Comparison of ENCODE assay signal across 15 cellular contexts in genomic region chr9:14223081-14223480, GRCh38.
DNase-seq lines count a peak whose midpoint lies in the region; ATAC-seq and TF ChIP-seq lines count a peak whose summit lies in the region.
"Had no signal": no experiment of that assay in that cellular context is flagged by ENCODE, and none has a peak within 500 bp of the region (broad histone marks: within the 10 kb centered on the region; RNA-seq: fewer than 3 reads in every experiment).

No MANE protein-coding gene starts in this region.

- TF ChIP-seq CTCF in heart right ventricle (IDR thresholded peaks at IDR 0.05) (no peak), RWPE2 (IDR thresholded peaks at IDR 0.05; ENCODE audit: poor library complexity, severe bottlenecking) (no peak)

- peak in 7 of 8 donors; percentile 12 to 57 (median 28) for ATAC-seq in heart right ventricle
- no peak for ATAC-seq in left cardiac atrium
- ATAC-seq in RWPE2 (ENCODE audit: low read depth) = no peak
- ATAC-seq in right cardiac atrium = no peak
- no peak for ATAC-seq in HG03520 (IDR thresholded peaks at IDR 0.05; ENCODE audit: unreplicated experiment)
- ATAC-seq: GM23338 had no signal

- peaks cover 11 to 71% (median 63%) of the 10 kb centered on the region in 9 donors for H3K4me1 ChIP-seq in heart right ventricle
- peaks cover 37% of the 10 kb centered on the region for H3K4me1 ChIP-seq in RWPE2 (ENCODE audit: insufficient read depth, poor library complexity, severe bottlenecking)
- H3K4me1 ChIP-seq in right cardiac atrium (ENCODE audit: control insufficient read depth, insufficient read depth, low read length) = peaks cover 16% of the 10 kb centered on the region

- CTCF ChIA-PET in activated CD4-positive, alpha-beta memory T cell treated with anti-CD3 and anti-CD28 coated beads, Interleukin-2, amount 10 ng/mL, durations not matched to agents 7 days and 5 days (lab: Charles Lee) = no interaction called here

- H3K4me3 Mint-ChIP-seq in activated CD4-positive, alpha-beta memory T cell treated with anti-CD3 and anti-CD28 coated beads, Interleukin-2, amount 10 ng/mL, durations not matched to agents 7 days and 5 days = no peak overlapping the region
- H3K4me3 Mint-ChIP-seq: CD4-positive, alpha-beta memory T cell; GM23338 had no signal

- no peaks in the 10 kb centered on the region for H3K36me3 Mint-ChIP-seq in activated CD4-positive, alpha-beta memory T cell treated with anti-CD3 and anti-CD28 coated beads, Interleukin-2, amount 10 ng/mL, durations not matched to agents 7 days and 5 days (ENCODE audit: low read depth)
- H3K36me3 Mint-ChIP-seq: CD4-positive, alpha-beta memory T cell had no signal

- no peaks in the 10 kb centered on the region for H3K4me1 Mint-ChIP-seq in activated CD4-positive, alpha-beta memory T cell treated with anti-CD3 and anti-CD28 coated beads, Interleukin-2, amount 10 ng/mL, durations not matched to agents 7 days and 5 days
- H3K4me1 Mint-ChIP-seq: CD4-positive, alpha-beta memory T cell had no signal

- no peaks in the 10 kb centered on the region for H3K27me3 ChIP-seq in heart right ventricle
- H3K27me3 ChIP-seq in RWPE2 (ENCODE audit: insufficient read depth, poor library complexity, severe bottlenecking) = no peaks in the 10 kb centered on the region
- H3K27me3 ChIP-seq in right cardiac atrium (ENCODE audit: control insufficient read depth, insufficient read depth) = no peaks in the 10 kb centered on the region
- H3K27me3 ChIP-seq: BE2C had no signal

- DNase-seq in heart right ventricle (no peak), left cardiac atrium (no peak), RWPE2 (ENCODE audit: low spot score) (no peak), right cardiac atrium (no peak), midbrain (lab: John Stamatoyannopoulos, UW) (no peak)
- DNase-seq in activated CD4-positive, alpha-beta memory T cell treated with anti-CD3 and anti-CD28 coated beads, Interleukin-2, amount 10 ng/mL, durations not matched to agents 7 days and 5 days = no peak
- DNase-seq: BE2C; CD4-positive, alpha-beta memory T cell; DMS153; DND-41; GDM1; H7 had no signal

- peaks cover 0 to 26% (median 0%) of the 10 kb centered on the region in 9 donors for H3K36me3 ChIP-seq in heart right ventricle
- H3K36me3 ChIP-seq in RWPE2 (ENCODE audit: low read depth) = peaks cover 15% of the 10 kb centered on the region
- H3K36me3 ChIP-seq: BE2C had no signal

- no peaks in the 10 kb centered on the region for H3K27me3 Mint-ChIP-seq in activated CD4-positive, alpha-beta memory T cell treated with anti-CD3 and anti-CD28 coated beads, Interleukin-2, amount 10 ng/mL, durations not matched to agents 7 days and 5 days

- 53 to 54% methylated on average over 5 of the region's 5 CpGs for WGBS in heart right ventricle, 2 donors
- WGBS in right cardiac atrium = 67% methylated on average over 5 of the region's 5 CpGs

- H3K4me3 ChIP-seq in heart right ventricle (no peak overlapping the region), RWPE2 (ENCODE audit: severe bottlenecking) (no peak overlapping the region), right cardiac atrium (ENCODE audit: low read length) (no peak overlapping the region)
- H3K4me3 ChIP-seq: GM23338 had no signal

- peak overlapping the region in 6 of 10 donors; percentile 65 to 84 (median 80) for H3K27ac ChIP-seq in heart right ventricle
- peak overlapping the region; percentile 95 for H3K27ac ChIP-seq in RWPE2 (ENCODE audit: poor library complexity, severe bottlenecking)
- H3K27ac ChIP-seq in right cardiac atrium (ENCODE audit: low read length) = peak overlapping the region; percentile 61
- H3K27ac ChIP-seq: C4-2B had no signal

- intact Hi-C loops in heart right ventricle (cut with DNase I) = no loop called here
- intact Hi-C loops in left cardiac atrium (cut with DNase I) = no loop called here
- intact Hi-C loops in right cardiac atrium (cut with DNase I) = no loop called here

- POLR2A ChIA-PET in activated CD4-positive, alpha-beta memory T cell treated with anti-CD3 and anti-CD28 coated beads, Interleukin-2, amount 10 ng/mL, durations not matched to agents 7 days and 5 days (lab: Charles Lee) = no interaction called here

- no peaks in the 10 kb centered on the region for H3K9me3 Mint-ChIP-seq in activated CD4-positive, alpha-beta memory T cell treated with anti-CD3 and anti-CD28 coated beads, Interleukin-2, amount 10 ng/mL, durations not matched to agents 7 days and 5 days
- H3K9me3 Mint-ChIP-seq: GM23338 had no signal

- no peaks in the 10 kb centered on the region for H3K9me3 ChIP-seq in heart right ventricle
- no peaks in the 10 kb centered on the region for H3K9me3 ChIP-seq in RWPE2 (ENCODE audit: severe bottlenecking)
- H3K9me3 ChIP-seq in right cardiac atrium (ENCODE audit: control insufficient read depth, low read length) = no peaks in the 10 kb centered on the region
- H3K9me3 ChIP-seq: BE2C had no signal

- no peak overlapping the region for H3K27ac Mint-ChIP-seq in activated CD4-positive, alpha-beta memory T cell treated with anti-CD3 and anti-CD28 coated beads, Interleukin-2, amount 10 ng/mL, durations not matched to agents 7 days and 5 days
- H3K27ac Mint-ChIP-seq: GM23338 had no signal

Comparison
In these comparisons a context has a peak if more than half of its experiments do, and no peak if none do; other contexts are left out.
1. ATAC-seq: peak in heart right ventricle (7 of 8); none in left cardiac atrium (0 of 2), RWPE2 (single experiment), right cardiac atrium (0 of 2) and HG03520 (single experiment).
2. Peak in every context shown above with its lines, with median percentiles within 50 percentile points of each other: H3K27ac ChIP-seq.